ENCODE assay signal across 8 cellular contexts in genomic region chr15:77497108-77497737, GRCh38.
DNase-seq lines count a peak whose midpoint lies in the region; ATAC-seq and TF ChIP-seq lines count a peak whose summit lies in the region.

No MANE protein-coding gene starts in this region.

- peak in 1 of 3 experiments; percentile 25 for TF ChIP-seq CTCF in esophagus muscularis mucosa (IDR thresholded peaks at IDR 0.05)

- peak; percentile 26 for DNase-seq in COLO829 (ENCODE audit: low spot score)
- DNase-seq in NCI-H345 (lab: John Stamatoyannopoulos, UW): peak; percentile 55
- DNase-seq in esophagus muscularis mucosa (ENCODE audit: extremely low spot score): no peak
- DNase-seq in kidney tubule cell (ENCODE audit: low spot score): no peak

- H3K4me3 ChIP-seq in esophagus muscularis mucosa (peak overlapping the region; percentile 28 to 33 (median 31)), neuron (ENCODE audit: low read length) (no peak overlapping the region)

- intact Hi-C loops in esophagus muscularis mucosa (cut with DNase I): loop anchor here (2.0 to 5.0 kb wide), 3 partner anchors 45 to 380 kb away; no protein-coding TSS in a partner anchor

- no peak for TF ChIP-seq POLR2A in esophagus muscularis mucosa (IDR thresholded peaks at IDR 0.05; ENCODE audit: low read depth)

- no peak for TF ChIP-seq EP300 in esophagus muscularis mucosa (IDR thresholded peaks at IDR 0.05)

- H3K9me3 ChIP-seq in esophagus muscularis mucosa (no peaks in the 10 kb centered on the region), neuron (ENCODE audit: low read length) (no peaks in the 10 kb centered on the region)

- H2AFZ ChIP-seq in neuron (ENCODE audit: low read depth, low read length): peak overlapping the region; percentile 3

- 10% methylated on average over 4 of the region's 7 CpGs for WGBS in esophagus muscularis mucosa

- H3K4me1 ChIP-seq in esophagus muscularis mucosa (peaks cover 52 to 79% (median 74%) of the 10 kb centered on the region in 4 donors), neuron (ENCODE audit: insufficient read depth, low read length) (peaks cover 16% of the 10 kb centered on the region)

- H3K27me3 ChIP-seq in esophagus muscularis mucosa (no peaks in the 10 kb centered on the region), neuron (ENCODE audit: insufficient read depth, low read length) (no peaks in the 10 kb centered on the region)

- ATAC-seq in GM21515 (IDR thresholded peaks at IDR 0.05; ENCODE audit: unreplicated experiment) (no peak), GM21529 (IDR thresholded peaks at IDR 0.05; ENCODE audit: unreplicated experiment) (no peak), HG03175 (IDR thresholded peaks at IDR 0.05; ENCODE audit: unreplicated experiment) (no peak)

- H3K36me3 ChIP-seq in esophagus muscularis mucosa: no peaks in the 10 kb centered on the region
- no peaks in the 10 kb centered on the region for H3K36me3 ChIP-seq in neuron (ENCODE audit: insufficient read depth, low read length)

- peak overlapping the region; percentile 76 to 85 (median 81) for H3K27ac ChIP-seq in esophagus muscularis mucosa (replicated peaks in 1 of 4)

Comparison
In these comparisons a context has a peak if more than half of its experiments do, and no peak if none do; other contexts are left out.
1. DNase-seq: peak in COLO829 (single experiment) and NCI-H345 (single experiment); none in esophagus muscularis mucosa (single experiment) and kidney tubule cell (single experiment).